ENCODE assay signal across 8 cellular contexts in the genomic region with DNA sequence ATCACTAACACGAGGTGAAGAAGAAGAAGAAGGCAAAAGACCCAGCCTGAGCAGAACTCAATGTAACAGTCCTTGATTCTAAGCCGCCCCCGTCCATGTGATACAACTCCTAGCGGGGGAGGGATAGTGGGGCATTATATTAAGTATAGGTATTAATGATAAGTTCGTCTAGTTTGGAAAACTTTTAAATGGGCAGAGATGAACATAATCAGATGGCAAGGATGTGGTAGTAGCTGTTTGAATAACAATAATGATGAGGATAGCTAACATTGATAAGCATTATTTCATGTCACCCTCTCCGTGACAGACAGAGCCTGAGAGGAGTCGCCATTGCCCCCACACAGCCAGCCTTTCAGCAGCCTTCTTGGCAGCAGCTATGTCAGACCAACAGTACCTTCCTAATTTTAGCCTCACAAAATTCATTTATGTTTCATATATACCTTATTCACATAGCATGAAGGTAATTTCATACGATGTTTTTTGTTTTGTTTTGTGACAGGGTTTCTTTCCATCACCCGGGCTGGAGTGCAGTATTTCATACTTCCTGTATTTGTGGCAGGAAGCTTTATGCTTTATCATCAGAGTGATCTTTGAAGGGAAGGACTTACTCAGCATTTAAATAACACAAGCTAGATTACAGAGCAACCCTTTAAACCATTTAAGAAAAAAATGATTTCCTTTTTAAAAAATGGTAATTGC.
DNase-seq lines count a peak whose midpoint lies in the region; ATAC-seq and TF ChIP-seq lines count a peak whose summit lies in the region.

No MANE protein-coding gene starts in this region.

- ATAC-seq in stimulated activated naive CD8-positive, alpha-beta T cell treated with anti-CD3 and anti-CD28 coated beads, Interleukin-15, Interleukin-2, amounts not matched to agents 100 U/mL and 50 U/mL, for 24 hours: peak; percentile 63
- ATAC-seq in HG03565 (IDR thresholded peaks at IDR 0.05; ENCODE audit: unreplicated experiment): no peak
- ATAC-seq in GM19328 (IDR thresholded peaks at IDR 0.05; ENCODE audit: unreplicated experiment): no peak

- DNase-seq in AML-193 (lab: John Stamatoyannopoulos, UW) (peak; percentile 69 to 75), KBM-7 (peak; percentile 83), left ventricle myocardium inferior (no peak), NCI-H1436 (lab: John Stamatoyannopoulos, UW) (no peak)
- peak; percentile 26 to 31 for DNase-seq in activated CD4-positive, alpha-beta T cell treated with anti-CD3 and anti-CD28 coated beads, Interleukin-2, amount 50 U/mL, for 48 hours
- peak; percentile 29 for DNase-seq in stimulated activated naive CD8-positive, alpha-beta T cell treated with anti-CD3 and anti-CD28 coated beads, Interleukin-15, Interleukin-2, amounts not matched to agents 100 U/mL and 50 U/mL, for 24 hours

- peaks cover 75% of the 10 kb centered on the region for H3K4me1 ChIP-seq in left ventricle myocardium inferior

- no peak for TF ChIP-seq CTCF in left ventricle myocardium inferior (IDR thresholded peaks at IDR 0.05; ENCODE audit: borderline replicate concordance)

- no peaks in the 10 kb centered on the region for H3K36me3 ChIP-seq in left ventricle myocardium inferior

- in situ Hi-C loops in KBM-7 (cut with MboI; ENCODE audit: low pct_unique_long_range_greater_than_20kb, low sequenced_read_pairs): no loop called here

- no peak overlapping the region for H3K4me3 ChIP-seq in left ventricle myocardium inferior

- intact Hi-C loops in left ventricle myocardium inferior (cut with micrococcal nuclease): no loop called here

- no peaks in the 10 kb centered on the region for H3K9me3 ChIP-seq in left ventricle myocardium inferior (replicated peaks)

- peak overlapping the region; percentile 40 for H3K27ac ChIP-seq in left ventricle myocardium inferior (replicated peaks)

- no peaks in the 10 kb centered on the region for H3K27me3 ChIP-seq in left ventricle myocardium inferior (ENCODE audit: low read depth)

Comparison
In these comparisons a context has a peak if more than half of its experiments do, and no peak if none do; other contexts are left out.
1. DNase-seq: peak in AML-193 (2 of 2), KBM-7 (single experiment), activated CD4-positive, alpha-beta T cell treated with anti-CD3 and anti-CD28 coated beads, Interleukin-2, amount 50 U/mL, for 48 hours (2 of 2) and stimulated activated naive CD8-positive, alpha-beta T cell treated with anti-CD3 and anti-CD28 coated beads, Interleukin-15, Interleukin-2, amounts not matched to agents 100 U/mL and 50 U/mL, for 24 hours (single experiment); none in left ventricle myocardium inferior (single experiment) and NCI-H1436 (single experiment).